12 cellular contexts compared by ENCODE assay signal in genomic region chr2:1866402-1867091, GRCh38.
"Had no signal": no experiment of that assay in that cellular context is flagged by ENCODE, and none has a peak within 500 bp of the region (broad histone marks: within the 10 kb centered on the region; RNA-seq: fewer than 3 reads in every experiment).

No MANE protein-coding gene starts in this region.

- H3K4me3 ChIP-seq: esophagus muscularis mucosa, mucosa of descending colon, sigmoid colon, suprapubic skin had no signal

- H3K4me1 ChIP-seq: esophagus muscularis mucosa, sigmoid colon, suprapubic skin had no signal

- DNase-seq: activated CD4-positive, alpha-beta T cell treated with anti-CD3 and anti-CD28 coated beads, Interleukin-2, amount 10 ng/mL, durations not matched to agents 24 days and 14 days; activated naive CD4-positive, alpha-beta T cell treated with anti-CD3 and anti-CD28 coated beads for 36 hours; central memory CD4-positive, alpha-beta T cell; left cardiac atrium; mucosa of descending colon; sigmoid colon; stimulated activated CD4-positive, alpha-beta T cell treated with anti-CD3 and anti-CD28 coated beads, Interleukin-12 subunit alpha, Interleukin-12 subunit beta, amount 100 ng/mL, for 4 hours; stimulated activated naive CD4-positive, alpha-beta T cell treated with Interleukin-2 at 50 U/mL for 16 hours had no signal

- H3K9me3 ChIP-seq: esophagus muscularis mucosa, mucosa of descending colon, sigmoid colon, suprapubic skin had no signal

- H3K27ac ChIP-seq: esophagus muscularis mucosa, sigmoid colon, suprapubic skin had no signal

- H3K9me3 Mint-ChIP-seq: activated CD4-positive, alpha-beta T cell treated with anti-CD3 and anti-CD28 coated beads, Interleukin-2, amount 10 ng/mL, durations not matched to agents 24 days and 14 days; activated naive CD4-positive, alpha-beta T cell treated with anti-CD3 and anti-CD28 coated beads for 36 hours; natural killer cell treated with Interleukin-12 subunit alpha and Interleukin-12 subunit beta and Interleukin-15 and Interleukin-18, amount 100 ng/mL, for 72 hours; WTC11 had no signal

- ATAC-seq: left cardiac atrium; mucosa of descending colon; natural killer cell treated with Interleukin-12 subunit alpha and Interleukin-12 subunit beta and Interleukin-15 and Interleukin-18, amount 100 ng/mL, for 72 hours; WTC11 had no signal

- H3K27ac Mint-ChIP-seq: activated CD4-positive, alpha-beta T cell treated with anti-CD3 and anti-CD28 coated beads, Interleukin-2, amount 10 ng/mL, durations not matched to agents 24 days and 14 days; activated naive CD4-positive, alpha-beta T cell treated with anti-CD3 and anti-CD28 coated beads for 36 hours; natural killer cell treated with Interleukin-12 subunit alpha and Interleukin-12 subunit beta and Interleukin-15 and Interleukin-18, amount 100 ng/mL, for 72 hours; WTC11 had no signal

- H3K4me1 Mint-ChIP-seq: activated CD4-positive, alpha-beta T cell treated with anti-CD3 and anti-CD28 coated beads, Interleukin-2, amount 10 ng/mL, durations not matched to agents 24 days and 14 days had no signal

- H3K36me3 ChIP-seq: esophagus muscularis mucosa, sigmoid colon, suprapubic skin had no signal

- H3K4me3 Mint-ChIP-seq: activated CD4-positive, alpha-beta T cell treated with anti-CD3 and anti-CD28 coated beads, Interleukin-2, amount 10 ng/mL, durations not matched to agents 24 days and 14 days; activated naive CD4-positive, alpha-beta T cell treated with anti-CD3 and anti-CD28 coated beads for 36 hours; natural killer cell treated with Interleukin-12 subunit alpha and Interleukin-12 subunit beta and Interleukin-15 and Interleukin-18, amount 100 ng/mL, for 72 hours; WTC11 had no signal

- H3K36me3 Mint-ChIP-seq: natural killer cell treated with Interleukin-12 subunit alpha and Interleukin-12 subunit beta and Interleukin-15 and Interleukin-18, amount 100 ng/mL, for 72 hours; WTC11 had no signal
